ENCODE assay signal across 8 cellular contexts in genomic region chr14:56579345-56580316, GRCh38. TPM values are rescaled to one million over a fixed set of nuclear protein-coding genes. Genes with fewer than 3 reads are reported as not detected.
A peak's percentile ranks its signal among the peaks of the same experiment; 100 is the strongest.
DNase-seq lines count a peak whose midpoint lies in the region; ATAC-seq lines count a peak whose summit lies in the region.

Gene TMEM260, plus strand, starts transcription at chr14:56579798. Its CDS starts 117 bp downstream, at chr14:56579915.

- peak; percentile 88 for ATAC-seq in HG03460 (IDR thresholded peaks at IDR 0.05; ENCODE audit: unreplicated experiment)

- DNase-seq in C1 segment of cervical spinal cord (lab: John Stamatoyannopoulos, UW) = peak; percentile 72 to 94 (median 84)
- peak; percentile 76 for DNase-seq in GM19240 (ENCODE audit: insufficient read length, low spot score)
- peak; percentile 58 for DNase-seq in NCI-H524 treated with DMSO at 0.1 percent for 48 hours (lab: John Stamatoyannopoulos, UW)
- peak; percentile 97 for DNase-seq in activated CD4-positive, alpha-beta T cell treated with anti-CD3 and anti-CD28 coated beads, Interleukin-2, amount 10 ng/mL, durations not matched to agents 24 days and 14 days
- peak; percentile 89 for DNase-seq in dedifferentiated amniotic fluid mesenchymal stem cell (ENCODE audit: extremely low spot score)
- peak; percentile 96 for DNase-seq in left kidney (ENCODE audit: low read depth, low spot score)
- peak; percentile 91 to 94 for DNase-seq in stimulated activated CD4-positive, alpha-beta T cell treated with anti-CD3 and anti-CD28 coated beads, Interleukin-2, amount 100 ng/mL, for 24 hours

- peak within 1 kb of the TSS; percentile 95 for H3K27ac Mint-ChIP-seq in activated CD4-positive, alpha-beta T cell treated with anti-CD3 and anti-CD28 coated beads, Interleukin-2, amount 10 ng/mL, durations not matched to agents 24 days and 14 days

- H3K27me3 Mint-ChIP-seq in activated CD4-positive, alpha-beta T cell treated with anti-CD3 and anti-CD28 coated beads, Interleukin-2, amount 10 ng/mL, durations not matched to agents 24 days and 14 days = no peaks in the 10 kb centered on the region

- H3K4me1 Mint-ChIP-seq in activated CD4-positive, alpha-beta T cell treated with anti-CD3 and anti-CD28 coated beads, Interleukin-2, amount 10 ng/mL, durations not matched to agents 24 days and 14 days = peaks cover 25% of the 10 kb centered on the region

- peak within 1 kb of the TSS; percentile 94 for H3K4me3 Mint-ChIP-seq in activated CD4-positive, alpha-beta T cell treated with anti-CD3 and anti-CD28 coated beads, Interleukin-2, amount 10 ng/mL, durations not matched to agents 24 days and 14 days

- no peaks in the 10 kb centered on the region for H3K9me3 Mint-ChIP-seq in activated CD4-positive, alpha-beta T cell treated with anti-CD3 and anti-CD28 coated beads, Interleukin-2, amount 10 ng/mL, durations not matched to agents 24 days and 14 days

- intact Hi-C loops in activated CD4-positive, alpha-beta T cell treated with anti-CD3 and anti-CD28 coated beads, Interleukin-2, amount 10 ng/mL, durations not matched to agents 24 days and 14 days (cut with micrococcal nuclease) = loop anchor here (2.0 to 10.0 kb wide), 3 partner anchors 481 to 811 kb away; partner anchors contain the start of genes AP5M1, EXOC5 and NAA30

- H3K36me3 Mint-ChIP-seq in activated CD4-positive, alpha-beta T cell treated with anti-CD3 and anti-CD28 coated beads, Interleukin-2, amount 10 ng/mL, durations not matched to agents 24 days and 14 days (ENCODE audit: low read depth) = no peaks in the 10 kb centered on the region

RNA-seq across cellular contexts. Expression of gene TMEM260, which starts in this region (rescaled TPM):
- 12.0 and 14.7 TPM in 2 replicates for total RNA-seq in activated CD4-positive, alpha-beta T cell treated with anti-CD3 and anti-CD28 coated beads, Interleukin-2, amount 10 ng/mL, durations not matched to agents 24 days and 14 days

Comparison
In these comparisons a context has a peak if more than half of its experiments do, and no peak if none do; other contexts are left out.
1. Peak in every context shown above with its lines: DNase-seq and ATAC-seq.